Comparison of ENCODE assay signal across 1 cellular context in genomic region chr10:34737772-34738169, GRCh38.
TF ChIP-seq lines count a peak whose summit lies in the region.

No MANE protein-coding gene starts in this region.

TF ChIP-seq in K562, 482 proteins besides CTCF, POLR2A, EP300 and RAD21 (continued from another document):
- TF ChIP-seq SP2 (IDR thresholded peaks at IDR 0.05; ENCODE audit: extremely low read depth, low read depth, low read length, poor library complexity, severe bottlenecking) (no peak), NELFE (IDR thresholded peaks at IDR 0.05; ENCODE audit: insufficient read depth, insufficient read length) (no peak), CBFB (CRISPR knock-in tag; IDR thresholded peaks at IDR 0.05) (no peak), PTRF (tag; IDR thresholded peaks at IDR 0.05) (no peak), HIVEP1 (CRISPR knock-in tag; IDR thresholded peaks at IDR 0.05) (no peak), ZNF830 (CRISPR knock-in tag; IDR thresholded peaks at IDR 0.05) (no peak), BMI1 (IDR thresholded peaks at IDR 0.05; ENCODE audit: low read length) (no peak), ZNF445 (CRISPR knock-in tag; IDR thresholded peaks at IDR 0.05; ENCODE audit: low read depth) (no peak), ZNF41 (CRISPR knock-in tag; conservative IDR thresholded peaks at IDR 0.05) (no peak)
- TF ChIP-seq, protein P1, sequence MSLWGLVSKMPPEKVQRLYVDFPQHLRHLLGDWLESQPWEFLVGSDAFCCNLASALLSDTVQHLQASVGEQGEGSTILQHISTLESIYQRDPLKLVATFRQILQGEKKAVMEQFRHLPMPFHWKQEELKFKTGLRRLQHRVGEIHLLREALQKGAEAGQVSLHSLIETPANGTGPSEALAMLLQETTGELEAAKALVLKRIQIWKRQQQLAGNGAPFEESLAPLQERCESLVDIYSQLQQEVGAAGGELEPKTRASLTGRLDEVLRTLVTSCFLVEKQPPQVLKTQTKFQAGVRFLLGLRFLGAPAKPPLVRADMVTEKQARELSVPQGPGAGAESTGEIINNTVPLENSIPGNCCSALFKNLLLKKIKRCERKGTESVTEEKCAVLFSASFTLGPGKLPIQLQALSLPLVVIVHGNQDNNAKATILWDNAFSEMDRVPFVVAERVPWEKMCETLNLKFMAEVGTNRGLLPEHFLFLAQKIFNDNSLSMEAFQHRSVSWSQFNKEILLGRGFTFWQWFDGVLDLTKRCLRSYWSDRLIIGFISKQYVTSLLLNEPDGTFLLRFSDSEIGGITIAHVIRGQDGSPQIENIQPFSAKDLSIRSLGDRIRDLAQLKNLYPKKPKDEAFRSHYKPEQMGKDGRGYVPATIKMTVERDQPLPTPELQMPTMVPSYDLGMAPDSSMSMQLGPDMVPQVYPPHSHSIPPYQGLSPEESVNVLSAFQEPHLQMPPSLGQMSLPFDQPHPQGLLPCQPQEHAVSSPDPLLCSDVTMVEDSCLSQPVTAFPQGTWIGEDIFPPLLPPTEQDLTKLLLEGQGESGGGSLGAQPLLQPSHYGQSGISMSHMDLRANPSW (CRISPR knock-in tag; IDR thresholded peaks at IDR 0.05) = no peak
